In genomic region chr17:75238684-75239191, GRCh38 we compare ENCODE assay signal across 8 cellular contexts. TPM values are rescaled to one million over a fixed set of nuclear protein-coding genes. Genes with fewer than 3 reads are reported as not detected.
A peak's percentile ranks its signal among the peaks of the same experiment; 100 is the strongest.
DNase-seq lines count a peak whose midpoint lies in the region; ATAC-seq, FAIRE-seq and TF ChIP-seq lines count a peak whose summit lies in the region.

No MANE protein-coding gene starts in this region.

- peak; percentile 92 for FAIRE-seq in HepG2 (lab: Jason Lieb, UNC)

- CTCF ChIA-PET in HepG2 (lab: Yijun Ruan, JAX; ENCODE audit: low intra/inter-chr PET ratio, low total read pairs), result interaction anchor here (0.7 to 1.5 kb wide), 3 partner anchors 124 to 182 kb away, joined by 3 to 22 read pairs (median 6); no protein-coding TSS in a partner anchor

- POLR2A ChIA-PET in HepG2 (lab: Yijun Ruan, JAX), result no interaction called here

- no peaks in the 10 kb centered on the region for H4K20me1 ChIP-seq in HepG2 (ENCODE audit: insufficient read depth, low read length)

- H3K27me3 ChIP-seq in HepG2 (ENCODE audit: control insufficient read depth in 1 of 2, insufficient read depth in 2 of 2, low read length in 2 of 2), result no peaks in the 10 kb centered on the region

- DNase-seq in AG09309 (ENCODE audit: low read depth), result no peak
- peak; percentile 43 for DNase-seq in GM19240 (ENCODE audit: insufficient read length, low spot score)
- peak; percentile 39 for DNase-seq in NCI-H345 treated with DMSO at 0.1 percent for 48 hours (lab: John Stamatoyannopoulos, UW; ENCODE audit: unreplicated experiment)
- peak; percentile 85 for DNase-seq in cerebellum (ENCODE audit: low spot score)
- peak; percentile 74 for DNase-seq in HepG2 (ENCODE audit: low spot score)
- peak; percentile 35 for DNase-seq in stimulated activated CD8-positive, alpha-beta memory T cell treated with anti-CD3 and anti-CD28 coated beads, Interleukin-12 subunit alpha, Interleukin-12 subunit beta, amount 100 ng/mL, for 4 hours (ENCODE audit: low read depth)

- no peak overlapping the region for H3K9ac ChIP-seq in HepG2 (ENCODE audit: insufficient read depth, low read depth, low read length)

- peak; percentile 54 for TF ChIP-seq RAD21 in HepG2 (CRISPR knock-in tag; IDR thresholded peaks at IDR 0.05)

- no peaks in the 10 kb centered on the region for H3K4me1 ChIP-seq in HepG2 (ENCODE audit: insufficient read depth, low read length)

- no peak overlapping the region for H3K4me2 ChIP-seq in HepG2 (ENCODE audit: low read depth, low read length)

- H3K27ac ChIP-seq in HepG2 (ENCODE audit: extremely low read length, insufficient read depth, low read length), result no peak overlapping the region

- 80% methylated on average over 10 of the region's 13 CpGs for WGBS in HepG2 (ENCODE audit: low lambda C conversion rate)

- no peak for TF ChIP-seq EP300 in HepG2 (IDR thresholded peaks at IDR 0.05; ENCODE audit: low read depth in 2 of 2, low read length in 2 of 2)
- TF ChIP-seq EP300 in HepG2 (CRISPR knock-in tag; IDR thresholded peaks at IDR 0.05; ENCODE audit: borderline replicate concordance), result 0 out of 2 replicates have a peak, but pooled peaks have one; percentile 22

- H3K79me2 ChIP-seq in HepG2 (ENCODE audit: insufficient read depth, low read length), result no peaks in the 10 kb centered on the region

- H2AFZ ChIP-seq in HepG2 (ENCODE audit: low read length), result no peak overlapping the region

- BruUV-seq in HepG2 (replicated peaks; lab: Mats Ljungman, UMichigan), result no TSS peak

- no peak; a peak in 2 of 4 replicates for TF ChIP-seq POLR2A in HepG2 (IDR thresholded peaks at IDR 0.05; ENCODE audit: insufficient read depth in 1 of 2, low read depth in 2 of 2, low read length in 2 of 2)

- intact Hi-C loops in HepG2 (cut with micrococcal nuclease; ENCODE audit: unreplicated experiment), result loop anchor here (5.0 kb wide), 1 partner anchor 126 kb away; no protein-coding TSS in a partner anchor

- ATAC-seq in activated CD4-positive, CD25-positive, alpha-beta regulatory T cell treated with anti-CD3 and anti-CD28 coated beads, Interleukin-2, amount 50 U/mL, for 24 hours, result peak; percentile 71 to 84
- peak; percentile 83 for ATAC-seq in HepG2
- ATAC-seq in HG03039 (IDR thresholded peaks at IDR 0.05; ENCODE audit: unreplicated experiment), result no peak

- no peaks in the 10 kb centered on the region for H3K9me3 ChIP-seq in HepG2 (ENCODE audit: low read length)

- H3K4me3 ChIP-seq in AG09309 (ENCODE audit: control insufficient read depth, low read depth, low read length), result no peak overlapping the region
- no peak overlapping the region for H3K4me3 ChIP-seq in HepG2 (replicated peaks in 1 of 3; ENCODE audit: insufficient read depth in 1 of 3, low read depth in 2 of 3, low read length in 3 of 3)

- peak; percentile 88 for TF ChIP-seq CTCF in AG09309 (IDR thresholded peaks at IDR 0.05; ENCODE audit: control insufficient read depth, insufficient read depth, low read depth, low read length, missing control alignments)
- peak; percentile 97 for TF ChIP-seq CTCF in HepG2 (CRISPR knock-in tag; IDR thresholded peaks at IDR 0.05)

- in situ Hi-C loops in HepG2 (cut with HindIII; ENCODE audit: extremely low pct_ligation_motif_present, low pct_unique_long_range_greater_than_20kb), result no loop called here

- H3K36me3 ChIP-seq in HepG2 (replicated peaks in 1 of 2; ENCODE audit: control insufficient read depth in 1 of 2, insufficient read depth in 2 of 2, low read length in 2 of 2), result peaks cover 67 to 89% of the 10 kb centered on the region in 2 experiments

RNA-seq across cellular contexts. Expression of gene GGA3, which starts 22.7 kb away (rescaled TPM):
- total RNA-seq in cerebellum (15.4 TPM), HepG2 (2016; rRNA removed; fragmentation: Illumina TruSeq; extraction: Trizol) (20.9 and 28.4 TPM in 2 replicates)
- 27.6 and 36.0 TPM in 2 replicates for total RNA-seq in HepG2 (2016; cell fraction: cytosol; rRNA removed; fragmentation: Illumina TruSeq; extraction: Trizol; ENCODE audit: low read depth)
- total RNA-seq in HepG2 (2016; cell fraction: insoluble cytoplasmic fraction; rRNA removed; fragmentation: Illumina TruSeq; extraction: Trizol), result 19.3 and 27.1 TPM in 2 replicates
- 16.9 and 18.9 TPM in 2 replicates for total RNA-seq in HepG2 (2016; cell fraction: membrane; rRNA removed; fragmentation: Illumina TruSeq; extraction: Trizol)
- 36.9 and 38.2 TPM in 2 replicates for total RNA-seq in HepG2 (2016; cell fraction: nucleus; rRNA removed; fragmentation: Illumina TruSeq; extraction: Trizol)
- polyA plus RNA-seq in HepG2 (2011; rRNA removed), result 43.7 and 50.1 TPM in 2 replicates
- polyA plus RNA-seq in HepG2 (2011; cell fraction: cytosol; rRNA removed), result 13.5 and 14.0 TPM in 2 replicates
- 250 and 284 TPM in 2 replicates for polyA plus RNA-seq in HepG2 (2011; cell fraction: nucleus; rRNA removed)
- polyA plus RNA-seq in HepG2 (2012), result 35.6 and 46.6 TPM in 2 replicates
- 2.6 and 2.9 TPM in 2 replicates for polyA plus RNA-seq in HepG2 (2016; cell fraction: cytosol; fragmentation: Illumina TruSeq; extraction: Trizol; ENCODE audit: low read depth)
- polyA plus RNA-seq in HepG2 (2016; cell fraction: insoluble cytoplasmic fraction; fragmentation: Illumina TruSeq; extraction: Trizol; ENCODE audit: low read depth), result 14.5 and 18.7 TPM in 2 replicates
- polyA plus RNA-seq in HepG2 (2016; cell fraction: membrane; fragmentation: Illumina TruSeq; extraction: Trizol; ENCODE audit: low read depth), result 7.5 and 8.4 TPM in 2 replicates
- 131 and 138 TPM in 2 replicates for polyA plus RNA-seq in HepG2 (2016; cell fraction: nucleus; fragmentation: Illumina TruSeq; extraction: Trizol; ENCODE audit: insufficient read depth, low read depth)
- 45.8 and 47.5 TPM in 2 replicates for polyA minus RNA-seq in HepG2 (2011; rRNA and poly(A)+ RNA removed; ENCODE audit: low replicate concordance)
- 11.4 and 16.5 TPM in 2 replicates for polyA minus RNA-seq in HepG2 (2011; cell fraction: cytosol; rRNA and poly(A)+ RNA removed)
- 60.0 and 81.4 TPM in 2 replicates for polyA minus RNA-seq in HepG2 (2011; cell fraction: nucleus; rRNA and poly(A)+ RNA removed)

RNA-seq across cellular contexts. Expression of gene MRPS7, which starts 22.9 kb away (rescaled TPM):
- total RNA-seq in cerebellum (21.8 TPM), HepG2 (2016; rRNA removed; fragmentation: Illumina TruSeq; extraction: Trizol) (162 and 184 TPM in 2 replicates)
- total RNA-seq in HepG2 (2016; cell fraction: cytosol; rRNA removed; fragmentation: Illumina TruSeq; extraction: Trizol; ENCODE audit: low read depth), result 134 and 137 TPM in 2 replicates
- 167 and 201 TPM in 2 replicates for total RNA-seq in HepG2 (2016; cell fraction: insoluble cytoplasmic fraction; rRNA removed; fragmentation: Illumina TruSeq; extraction: Trizol)
- 80.5 and 88.4 TPM in 2 replicates for total RNA-seq in HepG2 (2016; cell fraction: membrane; rRNA removed; fragmentation: Illumina TruSeq; extraction: Trizol)
- 68.8 and 73.8 TPM in 2 replicates for total RNA-seq in HepG2 (2016; cell fraction: nucleus; rRNA removed; fragmentation: Illumina TruSeq; extraction: Trizol)
- polyA plus RNA-seq in HepG2 (2011; rRNA removed), result 94.2 and 97.0 TPM in 2 replicates
- polyA plus RNA-seq in HepG2 (2011; cell fraction: cytosol; rRNA removed), result 87.2 and 95.5 TPM in 2 replicates
- polyA plus RNA-seq in HepG2 (2011; cell fraction: nucleus; rRNA removed), result 63.3 and 73.0 TPM in 2 replicates
- 72.9 and 76.0 TPM in 2 replicates for polyA plus RNA-seq in HepG2 (2012)
- polyA plus RNA-seq in HepG2 (2016; cell fraction: cytosol; fragmentation: Illumina TruSeq; extraction: Trizol; ENCODE audit: low read depth), result 45.6 and 49.3 TPM in 2 replicates
- polyA plus RNA-seq in HepG2 (2016; cell fraction: insoluble cytoplasmic fraction; fragmentation: Illumina TruSeq; extraction: Trizol; ENCODE audit: low read depth), result 166 and 186 TPM in 2 replicates
- polyA plus RNA-seq in HepG2 (2016; cell fraction: membrane; fragmentation: Illumina TruSeq; extraction: Trizol; ENCODE audit: low read depth), result 55.3 and 55.7 TPM in 2 replicates
- polyA plus RNA-seq in HepG2 (2016; cell fraction: nucleus; fragmentation: Illumina TruSeq; extraction: Trizol; ENCODE audit: insufficient read depth, low read depth), result 89.9 and 111 TPM in 2 replicates
- 59.7 and 76.4 TPM in 2 replicates for polyA minus RNA-seq in HepG2 (2011; rRNA and poly(A)+ RNA removed; ENCODE audit: low replicate concordance)
- polyA minus RNA-seq in HepG2 (2011; cell fraction: cytosol; rRNA and poly(A)+ RNA removed), result 39.8 and 44.1 TPM in 2 replicates
- polyA minus RNA-seq in HepG2 (2011; cell fraction: nucleus; rRNA and poly(A)+ RNA removed), result 72.5 and 79.3 TPM in 2 replicates

RNA-seq across cellular contexts. Expression of gene MIF4GD, which starts 32.3 kb away (rescaled TPM):
- total RNA-seq in cerebellum, result 7.0 TPM
- 12.4 and 14.0 TPM in 2 replicates for total RNA-seq in HepG2 (2016; rRNA removed; fragmentation: Illumina TruSeq; extraction: Trizol)
- total RNA-seq in HepG2 (2016; cell fraction: cytosol; rRNA removed; fragmentation: Illumina TruSeq; extraction: Trizol; ENCODE audit: low read depth), result 14.9 and 19.4 TPM in 2 replicates
- total RNA-seq in HepG2 (2016; cell fraction: insoluble cytoplasmic fraction; rRNA removed; fragmentation: Illumina TruSeq; extraction: Trizol), result 12.4 and 12.8 TPM in 2 replicates
- 20.2 and 27.4 TPM in 2 replicates for total RNA-seq in HepG2 (2016; cell fraction: membrane; rRNA removed; fragmentation: Illumina TruSeq; extraction: Trizol)
- total RNA-seq in HepG2 (2016; cell fraction: nucleus; rRNA removed; fragmentation: Illumina TruSeq; extraction: Trizol), result 7.5 and 8.5 TPM in 2 replicates
- polyA plus RNA-seq in HepG2 (2011; rRNA removed), result 28.0 and 28.5 TPM in 2 replicates
- polyA plus RNA-seq in HepG2 (2011; cell fraction: cytosol; rRNA removed), result 30.7 and 36.9 TPM in 2 replicates
- polyA plus RNA-seq in HepG2 (2011; cell fraction: nucleus; rRNA removed), result 22.5 and 28.6 TPM in 2 replicates
- polyA plus RNA-seq in HepG2 (2012), result 16.1 and 23.1 TPM in 2 replicates
- polyA plus RNA-seq in HepG2 (2016; cell fraction: cytosol; fragmentation: Illumina TruSeq; extraction: Trizol; ENCODE audit: low read depth), result 24.3 and 26.9 TPM in 2 replicates
- polyA plus RNA-seq in HepG2 (2016; cell fraction: insoluble cytoplasmic fraction; fragmentation: Illumina TruSeq; extraction: Trizol; ENCODE audit: low read depth), result 14.3 and 16.3 TPM in 2 replicates
- polyA plus RNA-seq in HepG2 (2016; cell fraction: membrane; fragmentation: Illumina TruSeq; extraction: Trizol; ENCODE audit: low read depth), result 22.6 and 27.4 TPM in 2 replicates
- polyA plus RNA-seq in HepG2 (2016; cell fraction: nucleus; fragmentation: Illumina TruSeq; extraction: Trizol; ENCODE audit: insufficient read depth, low read depth), result 16.3 and 18.0 TPM in 2 replicates
- polyA minus RNA-seq in HepG2 (2011; rRNA and poly(A)+ RNA removed; ENCODE audit: low replicate concordance), result 36.9 and 56.1 TPM in 2 replicates
- polyA minus RNA-seq in HepG2 (2011; cell fraction: cytosol; rRNA and poly(A)+ RNA removed), result 8.3 and 10.2 TPM in 2 replicates
- polyA minus RNA-seq in HepG2 (2011; cell fraction: nucleus; rRNA and poly(A)+ RNA removed), result 6.3 and 6.7 TPM in 2 replicates

RNA-seq across cellular contexts. Expression of gene NUP85, which starts 33.3 kb away (rescaled TPM):
- total RNA-seq in cerebellum (30.9 TPM), HepG2 (2016; rRNA removed; fragmentation: Illumina TruSeq; extraction: Trizol) (122 and 124 TPM in 2 replicates)
- total RNA-seq in HepG2 (2016; cell fraction: cytosol; rRNA removed; fragmentation: Illumina TruSeq; extraction: Trizol; ENCODE audit: low read depth), result 32.8 and 35.7 TPM in 2 replicates
- total RNA-seq in HepG2 (2016; cell fraction: insoluble cytoplasmic fraction; rRNA removed; fragmentation: Illumina TruSeq; extraction: Trizol), result 119 and 122 TPM in 2 replicates
- 28.2 and 37.8 TPM in 2 replicates for total RNA-seq in HepG2 (2016; cell fraction: membrane; rRNA removed; fragmentation: Illumina TruSeq; extraction: Trizol)
- 112 and 113 TPM in 2 replicates for total RNA-seq in HepG2 (2016; cell fraction: nucleus; rRNA removed; fragmentation: Illumina TruSeq; extraction: Trizol)
- 79.4 and 89.1 TPM in 2 replicates for polyA plus RNA-seq in HepG2 (2011; rRNA removed)
- 64.8 and 78.3 TPM in 2 replicates for polyA plus RNA-seq in HepG2 (2011; cell fraction: cytosol; rRNA removed)
- 303 and 416 TPM in 2 replicates for polyA plus RNA-seq in HepG2 (2011; cell fraction: nucleus; rRNA removed)
- 34.4 and 62.5 TPM in 2 replicates for polyA plus RNA-seq in HepG2 (2012)
- polyA plus RNA-seq in HepG2 (2016; cell fraction: cytosol; fragmentation: Illumina TruSeq; extraction: Trizol; ENCODE audit: low read depth), result 17.2 and 18.1 TPM in 2 replicates
- 81.2 and 85.9 TPM in 2 replicates for polyA plus RNA-seq in HepG2 (2016; cell fraction: insoluble cytoplasmic fraction; fragmentation: Illumina TruSeq; extraction: Trizol; ENCODE audit: low read depth)
- 16.9 and 17.7 TPM in 2 replicates for polyA plus RNA-seq in HepG2 (2016; cell fraction: membrane; fragmentation: Illumina TruSeq; extraction: Trizol; ENCODE audit: low read depth)
- polyA plus RNA-seq in HepG2 (2016; cell fraction: nucleus; fragmentation: Illumina TruSeq; extraction: Trizol; ENCODE audit: insufficient read depth, low read depth), result 226 and 250 TPM in 2 replicates
- 91.6 and 267 TPM in 2 replicates for polyA minus RNA-seq in HepG2 (2011; rRNA and poly(A)+ RNA removed; ENCODE audit: low replicate concordance)
- polyA minus RNA-seq in HepG2 (2011; cell fraction: cytosol; rRNA and poly(A)+ RNA removed), result 23.6 and 24.5 TPM in 2 replicates
- 69.2 and 70.3 TPM in 2 replicates for polyA minus RNA-seq in HepG2 (2011; cell fraction: nucleus; rRNA and poly(A)+ RNA removed)

RNA-seq across cellular contexts. Expression of gene SLC25A19, which starts 50.5 kb away (rescaled TPM):
- total RNA-seq in cerebellum (5.6 TPM), HepG2 (2016; rRNA removed; fragmentation: Illumina TruSeq; extraction: Trizol) (41.4 and 42.2 TPM in 2 replicates)
- total RNA-seq in HepG2 (2016; cell fraction: cytosol; rRNA removed; fragmentation: Illumina TruSeq; extraction: Trizol; ENCODE audit: low read depth), result 27.2 and 31.3 TPM in 2 replicates
- 37.5 and 41.8 TPM in 2 replicates for total RNA-seq in HepG2 (2016; cell fraction: insoluble cytoplasmic fraction; rRNA removed; fragmentation: Illumina TruSeq; extraction: Trizol)
- 45.2 and 53.1 TPM in 2 replicates for total RNA-seq in HepG2 (2016; cell fraction: membrane; rRNA removed; fragmentation: Illumina TruSeq; extraction: Trizol)
- total RNA-seq in HepG2 (2016; cell fraction: nucleus; rRNA removed; fragmentation: Illumina TruSeq; extraction: Trizol), result 24.9 and 25.1 TPM in 2 replicates
- 24.4 and 27.7 TPM in 2 replicates for polyA plus RNA-seq in HepG2 (2011; rRNA removed)
- 26.0 and 29.6 TPM in 2 replicates for polyA plus RNA-seq in HepG2 (2011; cell fraction: cytosol; rRNA removed)
- 33.6 and 35.5 TPM in 2 replicates for polyA plus RNA-seq in HepG2 (2011; cell fraction: nucleus; rRNA removed)
- polyA plus RNA-seq in HepG2 (2012), result 16.6 and 24.7 TPM in 2 replicates
- polyA plus RNA-seq in HepG2 (2016; cell fraction: cytosol; fragmentation: Illumina TruSeq; extraction: Trizol; ENCODE audit: low read depth), result 24.2 and 31.6 TPM in 2 replicates
- polyA plus RNA-seq in HepG2 (2016; cell fraction: insoluble cytoplasmic fraction; fragmentation: Illumina TruSeq; extraction: Trizol; ENCODE audit: low read depth), result 47.0 and 51.5 TPM in 2 replicates
- 34.4 and 46.3 TPM in 2 replicates for polyA plus RNA-seq in HepG2 (2016; cell fraction: membrane; fragmentation: Illumina TruSeq; extraction: Trizol; ENCODE audit: low read depth)
- polyA plus RNA-seq in HepG2 (2016; cell fraction: nucleus; fragmentation: Illumina TruSeq; extraction: Trizol; ENCODE audit: insufficient read depth, low read depth), result 42.3 and 47.3 TPM in 2 replicates
- polyA minus RNA-seq in HepG2 (2011; rRNA and poly(A)+ RNA removed; ENCODE audit: low replicate concordance), result 17.3 and 57.6 TPM in 2 replicates
- polyA minus RNA-seq in HepG2 (2011; cell fraction: cytosol; rRNA and poly(A)+ RNA removed), result 9.2 and 11.1 TPM in 2 replicates
- polyA minus RNA-seq in HepG2 (2011; cell fraction: nucleus; rRNA and poly(A)+ RNA removed), result 14.4 and 14.5 TPM in 2 replicates
